In genomic region chr14:96001866-96002510, GRCh38 we compare ENCODE assay signal across 14 cellular contexts. TPM values are rescaled to one million over a fixed set of nuclear protein-coding genes. Genes with fewer than 3 reads are reported as not detected.
A peak's percentile ranks its signal among the peaks of the same experiment; 100 is the strongest.
DNase-seq lines count a peak whose midpoint lies in the region; ATAC-seq, FAIRE-seq and TF ChIP-seq lines count a peak whose summit lies in the region.
"Had no signal": no experiment of that assay in that cellular context is flagged by ENCODE, and none has a peak within 500 bp of the region (broad histone marks: within the 10 kb centered on the region; RNA-seq: fewer than 3 reads in every experiment).

No MANE protein-coding gene starts in this region.

- H2AK5ac ChIP-seq in mesenchymal stem cell (ENCODE audit: low read length, severe bottlenecking): no peak overlapping the region

- peak overlapping the region in 1 of 2 experiments; percentile 18 for H3K18ac ChIP-seq in mesenchymal stem cell (ENCODE audit: low read depth in 1 of 2, low read length in 2 of 2)

- H3K9me3 ChIP-seq in mesenchymal stem cell (ENCODE audit: control insufficient read depth, low read length): peaks cover 14% of the 10 kb centered on the region
- H3K9me3 ChIP-seq: sigmoid colon had no signal

- H3K27me3 ChIP-seq in mesenchymal stem cell (ENCODE audit: control insufficient read depth in 1 of 2, insufficient read depth in 1 of 2, low read length in 2 of 2): peaks cover 7 to 26% of the 10 kb centered on the region in 2 experiments

- FAIRE-seq in D721Med (lab: Jason Lieb, UNC) (peak; percentile 82), RCC 7860 (lab: Jason Lieb, UNC) (no peak)
- FAIRE-seq: bronchial epithelial cell, GM12891 had no signal

- H4K91ac ChIP-seq in mesenchymal stem cell (ENCODE audit: low read length): no peak overlapping the region

- H2AFZ ChIP-seq in mesenchymal stem cell (ENCODE audit: low read depth, low read length): no peak overlapping the region

- H2BK12ac ChIP-seq in mesenchymal stem cell (ENCODE audit: low read length in 2 of 2): no peak overlapping the region

- DNase-seq in D721Med (ENCODE audit: insufficient read length, low spot score): peak; percentile 17
- DNase-seq in M059J (ENCODE audit: low read depth): peak; percentile 2
- peak; percentile 75 for DNase-seq in NCI-H82 treated with DMSO at 0.1 percent for 48 hours (lab: John Stamatoyannopoulos, UW; ENCODE audit: unreplicated experiment)
- no peak for DNase-seq in mesenchymal stem cell
- no peak for DNase-seq in RCC 7860 (ENCODE audit: low spot score)
- no peak for DNase-seq in activated CD8-positive, alpha-beta memory T cell treated with anti-CD3 and anti-CD28 coated beads, Interleukin-2, amount 50 U/mL, for 4 hours
- DNase-seq: MV-4-11, sigmoid colon had no signal

- H4K8ac ChIP-seq in mesenchymal stem cell (ENCODE audit: low read length): no peak overlapping the region

- H3K23ac ChIP-seq in mesenchymal stem cell (ENCODE audit: low read length in 2 of 2): no peak overlapping the region

- H3K9ac ChIP-seq in mesenchymal stem cell (ENCODE audit: low read length): no peak overlapping the region

- H3K27ac ChIP-seq in mesenchymal stem cell (ENCODE audit: low read length, poor library complexity, severe bottlenecking): no peak overlapping the region
- H3K27ac ChIP-seq: epithelial cell of prostate, HL-60, sigmoid colon had no signal

- H3K36me3 ChIP-seq in mesenchymal stem cell (ENCODE audit: control insufficient read depth in 1 of 2, insufficient read depth in 2 of 2, low read depth in 1 of 2, low read length in 2 of 2): no peaks in the 10 kb centered on the region
- H3K36me3 ChIP-seq: sigmoid colon had no signal

- no peak for ATAC-seq in GM18519 (IDR thresholded peaks at IDR 0.05; ENCODE audit: low FRiP score, unreplicated experiment)
- no peak for ATAC-seq in HG03354 (IDR thresholded peaks at IDR 0.05; ENCODE audit: poor library complexity, severe bottlenecking, unreplicated experiment)

- no peak for TF ChIP-seq CTCF in D721Med (IDR thresholded peaks at IDR 0.05; ENCODE audit: insufficient read depth, missing control alignments)

- H2BK15ac ChIP-seq in mesenchymal stem cell (ENCODE audit: low read depth, poor library complexity, severe bottlenecking): no peak overlapping the region

- H3K14ac ChIP-seq in mesenchymal stem cell (ENCODE audit: low read length in 2 of 2): no peak overlapping the region

- no peaks in the 10 kb centered on the region for H3K79me1 ChIP-seq in mesenchymal stem cell (replicated peaks; ENCODE audit: low read length, poor library complexity, severe bottlenecking)

- H3K4me3 ChIP-seq in mesenchymal stem cell (ENCODE audit: insufficient read depth in 1 of 2, low read depth in 1 of 2, low read length in 2 of 2): no peak overlapping the region
- H3K4me3 ChIP-seq: sigmoid colon had no signal

- no peak overlapping the region for H2BK120ac ChIP-seq in mesenchymal stem cell (ENCODE audit: low read depth, low read length)

- no peak overlapping the region for H3K4ac ChIP-seq in mesenchymal stem cell (ENCODE audit: low read depth in 1 of 2, low read length in 2 of 2)

- H3K4me2 ChIP-seq in mesenchymal stem cell (ENCODE audit: low read length, poor library complexity, severe bottlenecking): peak overlapping the region; percentile 15

- H3K4me1 ChIP-seq in mesenchymal stem cell (ENCODE audit: control insufficient read depth, insufficient read depth, low read depth, low read length): peaks cover 9% of the 10 kb centered on the region
- H3K4me1 ChIP-seq: sigmoid colon had no signal

- H2BK5ac ChIP-seq in mesenchymal stem cell (ENCODE audit: low read depth, low read length, poor library complexity, severe bottlenecking): no peak overlapping the region

- WGBS in mesenchymal stem cell: 62% methylated on average over 5 of the region's 5 CpGs

RNA-seq across cellular contexts. Expression of gene C14orf132, which starts 37.2 kb away (rescaled TPM):
- total RNA-seq in M059J (2014; rRNA removed; shearing (Covaris generic)): 0.34 and 2.0 TPM in 2 replicates
- 17.0 TPM for polyA plus RNA-seq in mesenchymal stem cell (2013, experiment 1 of 2)
- 18.2 TPM for polyA plus RNA-seq in mesenchymal stem cell (2013, experiment 2 of 2)

Comparison
In these comparisons a context has a peak if more than half of its experiments do, and no peak if none do; other contexts are left out.
1. DNase-seq: peak in D721Med (single experiment), M059J (single experiment) and NCI-H82 treated with DMSO at 0.1 percent for 48 hours (single experiment); none in mesenchymal stem cell (single experiment), RCC 7860 (single experiment) and activated CD8-positive, alpha-beta memory T cell treated with anti-CD3 and anti-CD28 coated beads, Interleukin-2, amount 50 U/mL, for 4 hours (single experiment).